ENCODE assay signal across 17 cellular contexts in genomic region chr14:90115780-90116179, GRCh38.
A peak's percentile ranks its signal among the peaks of the same experiment; 100 is the strongest.
DNase-seq lines count a peak whose midpoint lies in the region; ATAC-seq and TF ChIP-seq lines count a peak whose summit lies in the region.
"Had no signal": no experiment of that assay in that cellular context is flagged by ENCODE, and none has a peak within 500 bp of the region (broad histone marks: within the 10 kb centered on the region; RNA-seq: fewer than 3 reads in every experiment).

No MANE protein-coding gene starts in this region.

- TF ChIP-seq CTCF in LNCaP clone FGC (IDR thresholded peaks at IDR 0.05; ENCODE audit: control insufficient read depth, extremely low read depth, insufficient read depth): no peak
- TF ChIP-seq CTCF in VCaP (conservative IDR thresholded peaks at IDR 0.05): no peak

- ATAC-seq in HG03045 (IDR thresholded peaks at IDR 0.05; ENCODE audit: unreplicated experiment): no peak

- peak overlapping the region; percentile 62 for H3K27ac ChIP-seq in VCaP

- H3K4me3 ChIP-seq in LNCaP clone FGC (ENCODE audit: low read depth, low read length): no peak overlapping the region
- H3K4me3 ChIP-seq: BLaER1 treated with 17β-estradiol and CSF1 and Interleukin-3, amounts not matched to agents 10 nM and 100 nM had no signal

- DNase-seq in NCI-H1417 (lab: John Stamatoyannopoulos, UW) (peak in 2 of 3 experiments; percentile 43 to 85), NCI-H1417 treated with DMSO at 0.1 percent for 48 hours (lab: John Stamatoyannopoulos, UW) (no peak), COR-L47 (lab: John Stamatoyannopoulos, UW) (peak; percentile 20), LNCaP clone FGC (ENCODE audit: low read depth) (peak; percentile 88), HUDEP-2 (lab: John Stamatoyannopoulos, UW; ENCODE audit: unreplicated experiment in 76 of 76) (no peak), nucleus accumbens (lab: John Stamatoyannopoulos, UW) (no peak)
- DNase-seq: 8988T; AML-193; Caco-2; Calu3; CD4-positive, alpha-beta memory T cell; CD4-positive, CD25-positive, alpha-beta regulatory T cell; CD8-positive, alpha-beta memory T cell; GF-D8 had no signal

Comparison
In these comparisons a context has a peak if more than half of its experiments do, and no peak if none do; other contexts are left out.
1. DNase-seq: peak in NCI-H1417 (2 of 3), COR-L47 (single experiment) and LNCaP clone FGC (single experiment); none in NCI-H1417 treated with DMSO at 0.1 percent for 48 hours (single experiment), HUDEP-2 (0 of 76) and nucleus accumbens (0 of 56).